ENCODE assay signal across 8 cellular contexts in the genomic region with DNA sequence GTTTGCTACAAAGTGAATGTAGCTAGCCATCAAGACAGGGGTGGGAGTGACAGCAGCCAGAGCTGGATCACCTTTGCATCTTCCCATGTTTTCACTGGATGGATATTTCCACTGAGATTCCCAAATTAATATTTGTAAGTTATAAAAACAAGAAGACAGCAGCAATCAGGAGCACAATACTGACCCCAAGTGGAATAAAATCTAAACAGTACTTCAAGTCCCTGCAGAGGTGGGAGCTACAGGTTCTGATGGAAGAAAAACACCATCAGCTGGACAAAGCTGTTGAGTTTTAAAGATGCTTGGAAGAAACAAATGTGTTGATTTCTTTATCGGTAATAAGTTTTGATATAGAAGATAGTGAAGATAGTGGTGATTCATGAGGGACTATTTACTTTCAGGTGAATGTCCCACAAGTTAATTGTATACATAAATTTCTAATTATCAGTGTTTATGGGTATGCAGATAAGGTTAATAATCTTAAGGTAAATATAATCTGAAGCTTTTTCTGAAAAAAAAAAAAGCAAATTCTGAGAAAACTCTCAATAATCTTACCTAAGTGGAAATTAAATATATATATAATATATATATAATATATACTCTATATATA.
DNase-seq lines count a peak whose midpoint lies in the region; ATAC-seq and TF ChIP-seq lines count a peak whose summit lies in the region.

No MANE protein-coding gene starts in this region.

- H3K9me3 ChIP-seq in mammary epithelial cell (replicated peaks; ENCODE audit: insufficient read depth, low read length) (no peaks in the 10 kb centered on the region), lung (ENCODE audit: control insufficient read depth in 2 of 2, insufficient read depth in 1 of 2, low read length in 1 of 2) (peaks cover 0 to 2% of the 10 kb centered on the region in 2 donors)

- H3K4me3 Mint-ChIP-seq in Calu3 (ENCODE audit: low read depth, unreplicated experiment) (no peak overlapping the region), endothelial cell (ENCODE audit: unreplicated experiment) (no peak overlapping the region)

- H3K4me1 Mint-ChIP-seq in Calu3 (ENCODE audit: low read depth, unreplicated experiment) (no peaks in the 10 kb centered on the region), endothelial cell (ENCODE audit: unreplicated experiment) (no peaks in the 10 kb centered on the region)

- H3K27ac Mint-ChIP-seq in Calu3 (ENCODE audit: unreplicated experiment): no peak overlapping the region
- H3K27ac Mint-ChIP-seq in endothelial cell (ENCODE audit: unreplicated experiment): no peak overlapping the region

- no peaks in the 10 kb centered on the region for H3K79me2 ChIP-seq in mammary epithelial cell (ENCODE audit: insufficient read depth, low read length)

- H3K9me3 Mint-ChIP-seq in Calu3 (ENCODE audit: low read depth, unreplicated experiment) (no peaks in the 10 kb centered on the region), endothelial cell (ENCODE audit: unreplicated experiment) (no peaks in the 10 kb centered on the region)

- TF ChIP-seq POLR2A in NB4 (IDR thresholded peaks at IDR 0.05; ENCODE audit: extremely low read depth, insufficient read length): no peak

- DNase-seq in Calu3 (peak; percentile 8), NB4 (ENCODE audit: low read depth) (peak; percentile 18), mammary epithelial cell (no peak), lung (ENCODE audit: low spot score) (no peak), NCI-H1930 (lab: John Stamatoyannopoulos, UW) (no peak), endothelial cell (ENCODE audit: low spot score) (no peak)

- peaks cover 4% of the 10 kb centered on the region for H3K4me1 ChIP-seq in mammary epithelial cell (ENCODE audit: insufficient read depth, low read length)
- H3K4me1 ChIP-seq in lung (ENCODE audit: control insufficient read depth in 2 of 2, insufficient read depth in 2 of 2, low read length in 2 of 2): no peaks in the 10 kb centered on the region

- H3K27ac ChIP-seq in mammary epithelial cell (ENCODE audit: insufficient read depth, low read depth, low read length) (no peak overlapping the region), lung (ENCODE audit: low read depth in 1 of 2, low read length in 1 of 2) (no peak overlapping the region)

- H3K27me3 Mint-ChIP-seq in Calu3 (ENCODE audit: unreplicated experiment) (peaks cover 51% of the 10 kb centered on the region), endothelial cell (ENCODE audit: unreplicated experiment) (no peaks in the 10 kb centered on the region)

- no peak overlapping the region for H3K4me2 ChIP-seq in mammary epithelial cell (ENCODE audit: insufficient read depth, low read depth, low read length)

- H3K27me3 ChIP-seq in mammary epithelial cell (ENCODE audit: insufficient read depth, low read length) (no peaks in the 10 kb centered on the region), lung (ENCODE audit: control insufficient read depth, insufficient read depth) (no peaks in the 10 kb centered on the region)

- H3K36me3 ChIP-seq in mammary epithelial cell (ENCODE audit: insufficient read depth, low read length): no peaks in the 10 kb centered on the region
- H3K36me3 ChIP-seq in lung (ENCODE audit: control insufficient read depth in 2 of 2, insufficient read depth in 2 of 2, low read length in 2 of 2): no peaks in the 10 kb centered on the region

- H3K4me3 ChIP-seq in NB4 (ENCODE audit: low read depth, low read length) (no peak overlapping the region), mammary epithelial cell (replicated peaks in 1 of 3; ENCODE audit: insufficient read depth in 1 of 3, low read depth in 2 of 3, low read length in 3 of 3) (no peak overlapping the region), lung (no peak overlapping the region)

- in situ Hi-C loops in mammary epithelial cell (cut with MboI; ENCODE audit: low sequenced_read_pairs in 2 of 2): loop anchor here in 1 of 2 donors (10.0 to 25.0 kb wide), 2 partner anchors 336 to 793 kb away; no protein-coding TSS in a partner anchor

- no peaks in the 10 kb centered on the region for H4K20me1 ChIP-seq in mammary epithelial cell (ENCODE audit: insufficient read depth, low read length)

- CTCF ChIA-PET in Calu3 (lab: Charles Lee) (interaction anchor here (0.5 to 0.9 kb wide), 4 partner anchors 25 to 628 kb away, joined by 3 to 4 read pairs (median 3); no protein-coding TSS in a partner anchor), mammary epithelial cell (lab: Charles Lee; ENCODE audit: low non-redundant PET) (interaction anchor here (0.7 kb wide), 1 partner anchor 341 kb away, joined by 4 read pairs; no protein-coding TSS in a partner anchor)

- no peak overlapping the region for H2AFZ ChIP-seq in mammary epithelial cell (ENCODE audit: low read depth, low read length)

- no peak overlapping the region for H3K9ac ChIP-seq in mammary epithelial cell (ENCODE audit: insufficient read depth, low read length)

- dilution Hi-C loops in mammary epithelial cell (cut with HindIII; ENCODE audit: low sequenced_read_pairs): loop anchor here (25.0 kb wide), 1 partner anchor 793 kb away; no protein-coding TSS in a partner anchor

- no TSS peak for BruUV-seq in Calu3 (replicated peaks; lab: Mats Ljungman, UMichigan)
- no TSS peak for BruUV-seq in mammary epithelial cell (replicated peaks; lab: Mats Ljungman, UMichigan)

- H3K36me3 Mint-ChIP-seq in Calu3 (ENCODE audit: insufficient read depth, unreplicated experiment) (no peaks in the 10 kb centered on the region), endothelial cell (ENCODE audit: low read depth, unreplicated experiment) (no peaks in the 10 kb centered on the region)

- WGBS in mammary epithelial cell (ENCODE audit: low coverage, missing lambda C conversion rate): 50% methylated on average over 1 of the region's 1 CpG
- WGBS in lung, 2 donors: 40 to 76% methylated on average over 1 of the region's 1 CpG

- intact Hi-C loops in Calu3 (cut with micrococcal nuclease; ENCODE audit: unreplicated experiment): loop anchor here (1.0 kb wide), 1 partner anchor 340 kb away; no protein-coding TSS in a partner anchor
- intact Hi-C loops in mammary epithelial cell (cut with micrococcal nuclease): loop anchor here (1.0 to 10.0 kb wide), 5 partner anchors 115 to 1046 kb away; no protein-coding TSS in a partner anchor

- ATAC-seq in lung (ENCODE audit: insufficient read depth, low FRiP score) (no peak), GM19035 (IDR thresholded peaks at IDR 0.05; ENCODE audit: unreplicated experiment) (no peak), GM19452 (IDR thresholded peaks at IDR 0.05; ENCODE audit: unreplicated experiment) (no peak)

- TF ChIP-seq CTCF in Calu3 (IDR thresholded peaks at IDR 0.05; ENCODE audit: unreplicated experiment): peak; percentile 39
- TF ChIP-seq CTCF in NB4 (IDR thresholded peaks at IDR 0.05; ENCODE audit: low read depth, low read length): peak; percentile 26
- TF ChIP-seq CTCF in mammary epithelial cell (conservative IDR thresholded peaks at IDR 0.05 in 1 of 2, IDR thresholded peaks at IDR 0.05 in 1 of 2; ENCODE audit: extremely low read depth in 1 of 2, insufficient read depth in 1 of 2, low read depth in 1 of 2, low read length in 2 of 2): peak; percentile 43 to 62
- TF ChIP-seq CTCF in lung (IDR thresholded peaks at IDR 0.05; ENCODE audit: control extremely low read depth, extremely low read depth): peak; percentile 10
- no peak for TF ChIP-seq CTCF in endothelial cell (IDR thresholded peaks at IDR 0.05; ENCODE audit: unreplicated experiment)

Comparison
In these comparisons a context has a peak if more than half of its experiments do, and no peak if none do; other contexts are left out.
1. DNase-seq: peak in Calu3 (single experiment) and NB4 (single experiment); none in mammary epithelial cell (single experiment), lung (single experiment), NCI-H1930 (0 of 2) and endothelial cell (single experiment).